Comparison of ENCODE assay signal across 1 cellular context in genomic region chr3:45613781-45614180, GRCh38.
TF ChIP-seq lines count a peak whose summit lies in the region.

No MANE protein-coding gene starts in this region.

TF ChIP-seq in GM12891, 5 proteins besides CTCF, POLR2A, EP300 and RAD21 (continued from another document):
- no peak for TF ChIP-seq PAX5 (IDR thresholded peaks at IDR 0.05; ENCODE audit: insufficient read depth, low read length, severe bottlenecking)
- no peak for TF ChIP-seq POLR2AphosphoS5 (IDR thresholded peaks at IDR 0.05; ENCODE audit: low read depth, low read length)
- TF ChIP-seq SPI1 (IDR thresholded peaks at IDR 0.05; ENCODE audit: low read depth, low read length) = no peak
